In the genomic region with DNA sequence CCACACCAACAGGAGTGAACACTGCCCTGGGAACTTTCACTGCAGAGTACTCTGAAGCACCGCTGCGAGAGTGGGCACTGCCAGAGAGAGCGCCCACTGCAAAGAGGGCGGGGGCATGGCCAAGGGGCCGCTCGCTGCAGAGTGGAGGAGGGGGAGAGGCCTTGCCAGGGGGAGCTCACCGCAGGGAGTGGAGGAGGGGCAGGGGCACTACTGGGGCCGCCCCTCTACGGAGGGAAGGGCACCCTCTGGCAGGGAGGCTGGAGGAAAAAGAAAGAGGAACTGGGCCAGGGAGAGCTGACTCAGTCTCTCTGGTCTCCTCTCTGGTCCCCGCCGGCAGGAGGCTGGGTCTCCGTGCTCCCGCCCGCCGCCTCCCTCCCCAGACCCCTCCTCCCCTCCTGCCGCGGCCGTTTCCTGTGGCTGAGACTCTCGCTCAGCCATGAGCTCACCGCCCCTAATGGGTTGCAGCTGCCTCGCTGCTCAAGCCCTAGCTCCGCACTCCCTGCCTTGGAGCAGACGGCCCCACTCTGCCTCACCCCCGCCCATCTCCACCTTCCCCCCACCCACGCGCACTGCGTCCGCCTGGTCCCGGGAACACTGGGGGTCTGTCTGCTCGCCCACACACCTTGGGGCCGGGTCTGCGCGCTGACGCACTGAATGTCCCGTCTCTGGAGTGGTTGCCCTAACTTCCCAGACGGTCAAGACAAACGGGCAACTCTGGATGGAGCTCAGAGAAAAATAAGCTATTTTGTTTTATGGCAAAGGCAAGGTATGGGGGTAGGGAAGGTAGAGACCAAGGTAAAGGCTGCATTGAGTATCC, we compare ENCODE assay signal across 8 cellular contexts. TPM values are rescaled to one million over a fixed set of nuclear protein-coding genes. Genes with fewer than 3 reads are reported as not detected.
DNase-seq lines count a peak whose midpoint lies in the region; TF ChIP-seq lines count a peak whose summit lies in the region.

No MANE protein-coding gene starts in this region.

- H3K4me1 ChIP-seq in GM23248 (ENCODE audit: insufficient read depth) (peaks cover 26% of the 10 kb centered on the region), Karpas-422 (ENCODE audit: low read length) (peaks cover 26% of the 10 kb centered on the region), ascending aorta (peaks cover 11 to 25% of the 10 kb centered on the region in 2 donors), right atrium auricular region (peaks cover 0 to 41% of the 10 kb centered on the region in 2 donors), parathyroid adenoma (peaks cover 27% of the 10 kb centered on the region)

- H3K27me3 ChIP-seq in GM23248 (replicated peaks; ENCODE audit: insufficient read depth), result no peaks in the 10 kb centered on the region
- peaks cover 3% of the 10 kb centered on the region; the same call in 1 of the 2 replicates for H3K27me3 ChIP-seq in Karpas-422 (ENCODE audit: low read length)
- H3K27me3 ChIP-seq in ascending aorta, result no peaks in the 10 kb centered on the region
- H3K27me3 ChIP-seq in right atrium auricular region, result no peaks in the 10 kb centered on the region
- no peaks in the 10 kb centered on the region for H3K27me3 ChIP-seq in parathyroid adenoma (ENCODE audit: control insufficient read depth, insufficient read depth, low read length)

- H3K36me3 ChIP-seq in GM23248 (ENCODE audit: low read depth) (peaks cover 8% of the 10 kb centered on the region; the same call in 1 of the 2 replicates), Karpas-422 (ENCODE audit: insufficient read depth, low read length) (no peaks in the 10 kb centered on the region), ascending aorta (peaks cover 29 to 30% of the 10 kb centered on the region in 2 donors), right atrium auricular region (peaks cover 11% of the 10 kb centered on the region), parathyroid adenoma (ENCODE audit: control insufficient read depth, insufficient read depth, low read length) (no peaks in the 10 kb centered on the region)

- H2AFZ ChIP-seq in GM23248 (peak overlapping the region; percentile 76), Karpas-422 (ENCODE audit: low read length) (peak overlapping the region; percentile 70; the same call in 1 of the 2 replicates), parathyroid adenoma (peak overlapping the region; percentile 69)

- H3F3A ChIP-seq in GM23248 (ENCODE audit: insufficient read depth), result peaks cover 28% of the 10 kb centered on the region

- H3K9me2 ChIP-seq in GM23248 (ENCODE audit: insufficient read depth) (no peaks in the 10 kb centered on the region), Karpas-422 (replicated peaks; ENCODE audit: insufficient read depth, low read length) (no peaks in the 10 kb centered on the region)

- H3K4me3 ChIP-seq in GM23248 (peak overlapping the region; percentile 87), Karpas-422 (ENCODE audit: low read length) (peak overlapping the region; percentile 64), ascending aorta (peak overlapping the region; percentile 68 to 83), right atrium auricular region (peak overlapping the region; percentile 64 to 83), parathyroid adenoma (ENCODE audit: low read depth, low read length) (peak overlapping the region; percentile 94)

- intact Hi-C loops in ascending aorta (cut with DNase I), result loop anchor here (1.0 kb wide), 1 partner anchor 16 kb away; no protein-coding TSS in a partner anchor

- H3K4me2 ChIP-seq in GM23248 (ENCODE audit: unreplicated experiment), result peak overlapping the region; percentile 99
- peak overlapping the region; percentile 69 for H3K4me2 ChIP-seq in Karpas-422 (ENCODE audit: low read depth, low read length, poor library complexity, severe bottlenecking)
- H3K4me2 ChIP-seq in parathyroid adenoma (ENCODE audit: low read length), result peak overlapping the region; percentile 96

- no peak for TF ChIP-seq CTCF in ascending aorta (IDR thresholded peaks at IDR 0.05)
- TF ChIP-seq CTCF in right atrium auricular region (IDR thresholded peaks at IDR 0.05), result no peak
- TF ChIP-seq CTCF in parathyroid adenoma (IDR thresholded peaks at IDR 0.05), result no peak

- peak overlapping the region; percentile 100 for H3K27ac ChIP-seq in GM23248
- H3K27ac ChIP-seq in Karpas-422 (ENCODE audit: low read length), result no peak overlapping the region
- H3K27ac ChIP-seq in ascending aorta, result peak overlapping the region; percentile 95 to 96
- H3K27ac ChIP-seq in right atrium auricular region, result peak overlapping the region; percentile 88 to 90
- H3K27ac ChIP-seq in parathyroid adenoma, result peak overlapping the region; percentile 75

- 0 to 3% methylated on average over 19 to 37 of the region's 37 CpGs for WGBS in GM23248 (ENCODE audit: low coverage in 1 of 2, low lambda C conversion rate in 2 of 2, missing lambda C conversion rate in 2 of 2), 2 experiments

- peak overlapping the region; percentile 96 for H3K9ac ChIP-seq in GM23248
- peak overlapping the region; percentile 64 for H3K9ac ChIP-seq in Karpas-422 (ENCODE audit: low read length)
- no peak overlapping the region for H3K9ac ChIP-seq in parathyroid adenoma

- peak; percentile 90 for DNase-seq in GF-D8 (lab: John Stamatoyannopoulos, UW)
- peak; percentile 97 for DNase-seq in GM23248
- peak; percentile 92 for DNase-seq in Karpas-422
- peak; percentile 87 for DNase-seq in RKO (ENCODE audit: low spot score)
- DNase-seq in ascending aorta (ENCODE audit: low spot score in 2 of 2), result peak; percentile 72 to 95
- DNase-seq in right atrium auricular region (ENCODE audit: low spot score), result peak; percentile 89
- no peak for DNase-seq in NK-92 treated with Interleukin-12 subunit alpha and Interleukin-12 subunit beta, amount 100 ng/mL, for 24 hours (lab: John Stamatoyannopoulos, UW)

- H3K79me2 ChIP-seq in GM23248 (ENCODE audit: insufficient read depth) (peaks cover 39% of the 10 kb centered on the region), Karpas-422 (ENCODE audit: low read length) (no peaks in the 10 kb centered on the region), parathyroid adenoma (peaks cover 9% of the 10 kb centered on the region)

- in situ Hi-C loops in GM23248 (cut with MboI), result no loop called here

- no peaks in the 10 kb centered on the region for H4K20me1 ChIP-seq in GM23248 (ENCODE audit: insufficient read depth)
- no peaks in the 10 kb centered on the region for H4K20me1 ChIP-seq in Karpas-422 (ENCODE audit: insufficient read depth, low read depth, low read length)

- no peaks in the 10 kb centered on the region for H3K9me3 ChIP-seq in GM23248 (ENCODE audit: low read depth)
- no peaks in the 10 kb centered on the region for H3K9me3 ChIP-seq in Karpas-422 (ENCODE audit: low read length)
- no peaks in the 10 kb centered on the region for H3K9me3 ChIP-seq in ascending aorta
- no peaks in the 10 kb centered on the region for H3K9me3 ChIP-seq in right atrium auricular region
- H3K9me3 ChIP-seq in parathyroid adenoma (ENCODE audit: control insufficient read depth, low read length), result no peaks in the 10 kb centered on the region

RNA-seq across cellular contexts. Expression of a gene that starts 1.3 kb away (rescaled TPM):
- total RNA-seq in GM23248 (2014; rRNA removed; shearing (Covaris generic)), result 56.6 and 68.3 TPM in 2 replicates
- polyA plus RNA-seq in GM23248 (2016; fragmentation: Nextera tagmentation; extraction: Ambion mirVana), result 22.4 and 23.9 TPM in 2 replicates
- total RNA-seq in Karpas-422 (2014; rRNA removed; shearing (Covaris generic); ENCODE audit: low replicate concordance), result 2.2 TPM in 2 replicates
- total RNA-seq in ascending aorta (64.8 TPM), right atrium auricular region (10 to 100 TPM; 14.3 to 16.0 TPM)

RNA-seq across cellular contexts. Expression of a gene that starts 13.8 kb away (rescaled TPM):
- not detected in 2 replicates for total RNA-seq in GM23248 (2014; rRNA removed; shearing (Covaris generic))
- not detected in 2 replicates for polyA plus RNA-seq in GM23248 (2016; fragmentation: Nextera tagmentation; extraction: Ambion mirVana)
- total RNA-seq in Karpas-422 (2014; rRNA removed; shearing (Covaris generic); ENCODE audit: low replicate concordance), result not detected in 2 replicates
- not detected for total RNA-seq in ascending aorta
- not detected for total RNA-seq in right atrium auricular region

RNA-seq across cellular contexts. Expression of a gene that starts 27.0 kb away (rescaled TPM):
- total RNA-seq in GM23248 (2014; rRNA removed; shearing (Covaris generic)), result 15.9 and 24.0 TPM in 2 replicates
- polyA plus RNA-seq in GM23248 (2016; fragmentation: Nextera tagmentation; extraction: Ambion mirVana), result 1.6 and 1.8 TPM in 2 replicates
- 3.4 and 3.8 TPM in 2 replicates for total RNA-seq in Karpas-422 (2014; rRNA removed; shearing (Covaris generic); ENCODE audit: low replicate concordance)
- 62.9 TPM for total RNA-seq in ascending aorta
- total RNA-seq in right atrium auricular region, result 10 to 100 TPM; 49.7 to 66.6 TPM

RNA-seq across cellular contexts. Expression of a gene that starts 29.3 kb away (rescaled TPM):
- total RNA-seq in GM23248 (2014; rRNA removed; shearing (Covaris generic)), result not detected in 2 replicates
- not detected in 2 replicates for polyA plus RNA-seq in GM23248 (2016; fragmentation: Nextera tagmentation; extraction: Ambion mirVana)
- not detected in 2 replicates for total RNA-seq in Karpas-422 (2014; rRNA removed; shearing (Covaris generic); ENCODE audit: low replicate concordance)
- not detected for total RNA-seq in ascending aorta
- total RNA-seq in right atrium auricular region, result not detected

RNA-seq across cellular contexts. Expression of a gene that starts 29.4 kb away (rescaled TPM):
- total RNA-seq in GM23248 (2014; rRNA removed; shearing (Covaris generic)), result 0.97 TPM in 1 of 2 replicates, not detected in the other
- polyA plus RNA-seq in GM23248 (2016; fragmentation: Nextera tagmentation; extraction: Ambion mirVana), result 0.18 TPM in 1 of 2 replicates, not detected in the other
- total RNA-seq in Karpas-422 (2014; rRNA removed; shearing (Covaris generic); ENCODE audit: low replicate concordance), result not detected in 2 replicates
- total RNA-seq in ascending aorta, result not detected
- total RNA-seq in right atrium auricular region, result not detected
